ENCODE assay signal across 9 cellular contexts in the genomic region with DNA sequence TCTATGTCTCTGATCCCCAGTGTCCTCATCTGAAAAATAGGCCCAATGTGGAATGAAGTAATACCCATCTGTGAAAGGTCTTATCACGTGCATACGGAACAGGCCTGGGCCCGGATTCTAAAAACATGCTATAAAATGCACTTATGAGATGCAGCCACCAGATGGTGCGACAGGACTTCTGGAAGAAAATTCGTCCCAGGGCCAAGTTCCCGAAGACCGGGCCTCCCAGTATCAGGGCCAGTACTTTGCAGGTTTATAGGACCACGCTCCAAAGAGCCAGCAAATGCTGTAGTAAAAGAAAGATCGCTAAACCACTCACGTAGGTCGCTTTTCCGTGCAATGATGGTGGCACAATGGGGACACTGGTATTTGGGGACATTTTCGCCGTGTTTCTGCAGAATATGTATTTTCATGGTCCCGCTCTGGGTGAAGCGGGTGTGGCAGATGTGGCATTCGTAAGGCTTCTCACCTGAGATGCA. TPM values are rescaled to one million over a fixed set of nuclear protein-coding genes. Genes with fewer than 3 reads are reported as not detected.
DNase-seq lines count a peak whose midpoint lies in the region; ATAC-seq and TF ChIP-seq lines count a peak whose summit lies in the region.
"Had no signal": no experiment of that assay in that cellular context is flagged by ENCODE, and none has a peak within 500 bp of the region (broad histone marks: within the 10 kb centered on the region; RNA-seq: fewer than 3 reads in every experiment).

No MANE protein-coding gene starts in this region.

- no peaks in the 10 kb centered on the region for H3K27me3 ChIP-seq in thyroid gland

- no peak overlapping the region for H3K4me3 ChIP-seq in lower leg skin (ENCODE audit: low read depth, poor library complexity, severe bottlenecking)
- no peak overlapping the region for H3K4me3 ChIP-seq in thyroid gland (replicated peaks in 1 of 3)

- TF ChIP-seq CTCF in lower leg skin (IDR thresholded peaks at IDR 0.05) (peak in 1 of 3 donors; percentile 29), thyroid gland (IDR thresholded peaks at IDR 0.05) (peak; percentile 54 to 91 (median 78))

- H3K9me3 ChIP-seq in thyroid gland = no peaks in the 10 kb centered on the region

- H3K4me1 ChIP-seq in thyroid gland = peaks cover 0 to 10% of the 10 kb centered on the region in 2 donors

- no peak for TF ChIP-seq POLR2A in lower leg skin (IDR thresholded peaks at IDR 0.05)
- TF ChIP-seq POLR2A in thyroid gland (IDR thresholded peaks at IDR 0.05) = no peak

- intact Hi-C loops in lower leg skin (cut with DNase I; ENCODE audit: low total_unique reads) (loop anchor here (10.0 kb wide), 1 partner anchor 700 kb away; no protein-coding TSS in a partner anchor), thyroid gland (cut with DNase I) (loop anchor here (2.0 to 5.0 kb wide), 2 partner anchors 78 to 693 kb away; no protein-coding TSS in a partner anchor)

- peak; percentile 39 for DNase-seq in DMS153 (lab: John Stamatoyannopoulos, UW)
- DNase-seq in HUDEP-2 (lab: John Stamatoyannopoulos, UW; ENCODE audit: unreplicated experiment in 76 of 76) = peak in 52 of 76 experiments; percentile 2 to 67 (median 34)
- DNase-seq in SK-N-DZ (ENCODE audit: low spot score) = peak; percentile 64
- DNase-seq in effector CD8-positive, alpha-beta T cell (lab: John Stamatoyannopoulos, UW) = peak; percentile 15
- DNase-seq in lower leg skin (ENCODE audit: low spot score in 2 of 2) = peak; percentile 79 to 95
- DNase-seq in thyroid gland = peak; percentile 75 to 79

- no peak for ATAC-seq in HG02884 (IDR thresholded peaks at IDR 0.05; ENCODE audit: unreplicated experiment)
- no peak for ATAC-seq in GM21360 (IDR thresholded peaks at IDR 0.05; ENCODE audit: unreplicated experiment)

- H3K27ac ChIP-seq in thyroid gland = no peak overlapping the region

- H3K36me3 ChIP-seq in thyroid gland = no peaks in the 10 kb centered on the region

- 29 to 31% methylated on average over 17 of the region's 17 CpGs for WGBS in lower leg skin, 2 donors
- WGBS in thyroid gland, 2 donors = 37 to 44% methylated on average over 13 of the region's 17 CpGs

RNA-seq across cellular contexts. Expression of a gene that starts 10.6 kb away (rescaled TPM):
- polyA plus RNA-seq in SK-N-DZ (2014; cell fraction: cytosol; rRNA removed) = not detected in 2 replicates
- not detected in 2 replicates for polyA plus RNA-seq in SK-N-DZ (2014; cell fraction: nucleus; rRNA removed)
- total RNA-seq in lower leg skin (not detected), thyroid gland (under 1 TPM in 2 of 4 donors, not detected in 2; 0.13 to 0.46 TPM)
- total RNA-seq: T-helper 2 cell treated with Interferon-gamma antibody and Interleukin-4, amounts not matched to agents 100 ng/mL and 5 ng/mL, for 36 hours had no signal

RNA-seq across cellular contexts. Expression of a gene that starts 46.6 kb away (rescaled TPM):
- polyA plus RNA-seq in SK-N-DZ (2014; cell fraction: cytosol; rRNA removed) = not detected in 2 replicates
- polyA plus RNA-seq in SK-N-DZ (2014; cell fraction: nucleus; rRNA removed) = not detected in 2 replicates
- total RNA-seq in lower leg skin = 10 to 100 TPM in 1 of 4 donors, 1 to 10 TPM in 2, under 1 TPM in 1; 0.12 to 11.6 (median 2.1) TPM
- 1 to 10 TPM in 3 of 4 donors, under 1 TPM in 1; 0.56 to 3.4 (median 2.2) TPM for total RNA-seq in thyroid gland
- total RNA-seq: T-helper 2 cell treated with Interferon-gamma antibody and Interleukin-4, amounts not matched to agents 100 ng/mL and 5 ng/mL, for 36 hours had no signal

Comparison
In these comparisons a context has a peak if more than half of its experiments do, and no peak if none do; other contexts are left out.
1. DNase-seq: peak in every context shown above with its lines; median percentile 87 in lower leg skin; 77 in thyroid gland; 64 in SK-N-DZ; 39 in DMS153; 34 in HUDEP-2; 15 in effector CD8-positive, alpha-beta T cell.